In genomic region chr9:110311978-110312377, GRCh38 we compare ENCODE assay signal across 14 cellular contexts. TPM values are rescaled to one million over a fixed set of nuclear protein-coding genes. Genes with fewer than 3 reads are reported as not detected.
"Had no signal": no experiment of that assay in that cellular context is flagged by ENCODE, and none has a peak within 500 bp of the region (broad histone marks: within the 10 kb centered on the region; RNA-seq: fewer than 3 reads in every experiment).

No MANE protein-coding gene starts in this region.

RNA-seq across cellular contexts. Expression of gene TXNDC8, which starts 25.7 kb away (rescaled TPM):
- total RNA-seq: activated B cell treated with CpG ODN at 0.5 μM for 24 hours; activated CD4-positive, alpha-beta memory T cell treated with anti-CD3 and anti-CD28 coated beads for 36 hours; activated CD4-positive, alpha-beta memory T cell treated with anti-CD3 and anti-CD28 coated beads, Interleukin-2, amount 10 ng/mL, durations not matched to agents 7 days and 5 days; activated CD4-positive, alpha-beta T cell treated with anti-CD3 and anti-CD28 coated beads for 36 hours; activated CD4-positive, alpha-beta T cell treated with anti-CD3 and anti-CD28 coated beads, Interleukin-2, amount 10 ng/mL, durations not matched to agents 24 days and 14 days; activated CD4-positive, alpha-beta T cell treated with anti-CD3 and anti-CD28 coated beads, Interleukin-2, amount 10 ng/mL, durations not matched to agents 7 days and 5 days; activated CD8-positive, alpha-beta memory T cell treated with anti-CD3 and anti-CD28 coated beads for 36 hours; activated CD8-positive, alpha-beta memory T cell treated with anti-CD3 and anti-CD28 coated beads, Interleukin-2, amount 10 ng/mL, durations not matched to agents 7 days and 5 days; activated CD8-positive, alpha-beta T cell treated with anti-CD3 and anti-CD28 coated beads for 36 hours; activated CD8-positive, alpha-beta T cell treated with anti-CD3 and anti-CD28 coated beads, Interleukin-2, amount 10 ng/mL, durations not matched to agents 7 days and 5 days; T-helper 1 cell treated with Interleukin-12 subunit alpha and Interleukin-12 subunit beta and Interleukin-4 antibody, amounts not matched to agents 30 ng/mL and 1 ng/mL, for 36 hours; T-helper 17 cell; T-helper 2 cell treated with Interferon-gamma antibody and Interleukin-4, amounts not matched to agents 100 ng/mL and 5 ng/mL, for 36 hours; WTC11 had no signal
